ENCODE assay signal across 9 cellular contexts in the genomic region with DNA sequence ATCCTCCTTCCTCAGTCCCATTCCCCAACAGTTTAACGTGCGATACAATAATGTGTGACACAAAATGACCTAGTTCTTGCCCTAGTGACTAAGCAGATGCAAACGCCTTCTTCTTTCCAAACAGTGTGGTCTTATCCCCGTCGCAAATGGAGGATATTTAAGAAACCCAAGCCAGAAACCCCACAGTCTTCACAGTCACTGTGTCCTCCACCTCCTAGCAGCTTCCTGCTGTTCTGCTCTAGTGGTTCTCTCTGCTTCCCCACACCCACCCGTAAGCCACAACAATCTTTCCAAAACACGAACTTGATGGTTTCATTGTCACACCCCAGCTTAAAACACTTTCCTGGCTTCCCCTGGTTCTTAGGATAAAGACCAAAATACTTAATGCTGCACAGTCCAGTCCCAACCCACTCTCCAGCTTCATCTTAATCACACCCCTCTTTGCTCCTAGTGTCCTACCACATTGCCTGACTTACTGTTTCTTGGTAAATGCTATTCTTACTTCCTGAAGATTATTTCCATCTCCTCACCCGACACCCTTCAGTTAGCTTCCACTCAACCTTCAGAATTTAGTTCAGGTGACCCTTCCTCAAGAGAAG. TPM values are rescaled to one million over a fixed set of nuclear protein-coding genes. Genes with fewer than 3 reads are reported as not detected.
A peak's percentile ranks its signal among the peaks of the same experiment; 100 is the strongest.
DNase-seq lines count a peak whose midpoint lies in the region; ATAC-seq and TF ChIP-seq lines count a peak whose summit lies in the region.
"Had no signal": no experiment of that assay in that cellular context is flagged by ENCODE, and none has a peak within 500 bp of the region (broad histone marks: within the 10 kb centered on the region; RNA-seq: fewer than 3 reads in every experiment).

No MANE protein-coding gene starts in this region.

- no peak overlapping the region for H3K14ac ChIP-seq in mesenchymal stem cell (ENCODE audit: low read length in 2 of 2)

- H3K9ac ChIP-seq in SU-DHL-6 (ENCODE audit: low read length) (no peak overlapping the region), mesenchymal stem cell (ENCODE audit: low read length) (no peak overlapping the region)

- intact Hi-C loops in dorsolateral prefrontal cortex (cut with DNase I): no loop called here

- H3K4me1 ChIP-seq in GM23338 (ENCODE audit: insufficient read depth) (peaks cover 6% of the 10 kb centered on the region; the same call in 1 of the 2 replicates), mesenchymal stem cell (ENCODE audit: control insufficient read depth, insufficient read depth, low read depth, low read length) (no peaks in the 10 kb centered on the region)

- no peak overlapping the region for H3K4me3 Mint-ChIP-seq in GM23338
- peak overlapping the region in 9 of 10 donors; percentile 29 to 68 (median 60) for H3K4me3 Mint-ChIP-seq in naive thymus-derived CD8-positive, alpha-beta T cell

- H4K20me1 ChIP-seq in GM23338 (replicated peaks; ENCODE audit: insufficient read depth) (no peaks in the 10 kb centered on the region), SU-DHL-6 (ENCODE audit: low read depth, low read length) (no peaks in the 10 kb centered on the region)

- no peak overlapping the region for H2AFZ ChIP-seq in GM23338
- H2AFZ ChIP-seq in SU-DHL-6 (ENCODE audit: low read depth, low read length, severe bottlenecking): no peak overlapping the region
- no peak overlapping the region for H2AFZ ChIP-seq in mesenchymal stem cell (ENCODE audit: low read depth, low read length)

- H3K9me2 ChIP-seq in GM23338 (ENCODE audit: insufficient read depth) (no peaks in the 10 kb centered on the region), SU-DHL-6 (replicated peaks; ENCODE audit: insufficient read depth, low read length) (no peaks in the 10 kb centered on the region)

- WGBS in mesenchymal stem cell: 93% methylated on average over 8 of the region's 8 CpGs

- no peak for ATAC-seq in GM23338
- peak; percentile 77 to 78 for ATAC-seq in naive thymus-derived CD8-positive, alpha-beta T cell

- peak overlapping the region; percentile 54 for H3K27ac Mint-ChIP-seq in GM23338
- peak overlapping the region; percentile 70 to 92 (median 88) for H3K27ac Mint-ChIP-seq in naive thymus-derived CD8-positive, alpha-beta T cell

- H3K23ac ChIP-seq in mesenchymal stem cell (ENCODE audit: low read length in 2 of 2): no peak overlapping the region

- POLR2A ChIA-PET in naive thymus-derived CD8-positive, alpha-beta T cell (lab: Charles Lee): interaction anchor here (0.6 to 1.8 kb wide), 5 partner anchors 19 to 138 kb away, joined by 3 to 6 read pairs (median 4); a partner anchor contains a TSS

- H2BK120ac ChIP-seq in mesenchymal stem cell (ENCODE audit: low read depth, low read length): no peak overlapping the region

- H2BK15ac ChIP-seq in mesenchymal stem cell (ENCODE audit: low read depth, poor library complexity, severe bottlenecking): no peak overlapping the region

- H3K36me3 ChIP-seq in GM23338 (ENCODE audit: insufficient read depth) (peaks cover 11% of the 10 kb centered on the region; the same call in 1 of the 2 replicates), SU-DHL-6 (ENCODE audit: low read length) (peaks cover 16% of the 10 kb centered on the region; the same call in 1 of the 2 replicates), mesenchymal stem cell (ENCODE audit: control insufficient read depth in 1 of 2, insufficient read depth in 2 of 2, low read depth in 1 of 2, low read length in 2 of 2) (peaks cover 6 to 97% of the 10 kb centered on the region in 2 experiments)

- H3K27ac ChIP-seq in GM23338 (ENCODE audit: low read depth) (no peak overlapping the region), SU-DHL-6 (ENCODE audit: low read depth, low read length) (no peak overlapping the region), mesenchymal stem cell (ENCODE audit: low read length, poor library complexity, severe bottlenecking) (no peak overlapping the region), dorsolateral prefrontal cortex (no peak overlapping the region)

- H3K79me1 ChIP-seq in mesenchymal stem cell (replicated peaks; ENCODE audit: low read length, poor library complexity, severe bottlenecking): peaks cover 6% of the 10 kb centered on the region

- peaks cover 23% of the 10 kb centered on the region for H3K36me3 Mint-ChIP-seq in GM23338 (ENCODE audit: low read depth)
- peaks cover 6 to 60% (median 23%) of the 10 kb centered on the region in 3 donors for H3K36me3 Mint-ChIP-seq in naive thymus-derived CD8-positive, alpha-beta T cell

- no peak overlapping the region for H2BK12ac ChIP-seq in mesenchymal stem cell (ENCODE audit: low read length in 2 of 2)

- H4K91ac ChIP-seq in mesenchymal stem cell (ENCODE audit: low read length): no peak overlapping the region

- H3K4me1 Mint-ChIP-seq in GM23338: peaks cover 29% of the 10 kb centered on the region
- peaks cover 29 to 63% (median 58%) of the 10 kb centered on the region in 4 donors for H3K4me1 Mint-ChIP-seq in naive thymus-derived CD8-positive, alpha-beta T cell

- peaks cover 4% of the 10 kb centered on the region for H3K27me3 Mint-ChIP-seq in GM23338 (ENCODE audit: insufficient read depth, low read depth, poor library complexity)
- no peaks in the 10 kb centered on the region for H3K27me3 Mint-ChIP-seq in naive thymus-derived CD8-positive, alpha-beta T cell

- H3K79me2 ChIP-seq in GM23338 (replicated peaks; ENCODE audit: insufficient read depth): no peaks in the 10 kb centered on the region
- H3K79me2 ChIP-seq in SU-DHL-6 (ENCODE audit: insufficient read depth, low read length): no peaks in the 10 kb centered on the region

- TF ChIP-seq CTCF in GM12865 (IDR thresholded peaks at IDR 0.05; ENCODE audit: insufficient read depth, low read depth, low read length, missing control alignments) (no peak), GM23338 (conservative IDR thresholded peaks at IDR 0.05; ENCODE audit: low read depth in 2 of 2) (no peak), SU-DHL-6 (IDR thresholded peaks at IDR 0.05; ENCODE audit: insufficient read depth, low read length, poor library complexity, severe bottlenecking) (no peak), foreskin fibroblast (IDR thresholded peaks at IDR 0.05; ENCODE audit: low read depth, low read length) (no peak), dorsolateral prefrontal cortex (IDR thresholded peaks at IDR 0.05 in 54 of 56, conservative IDR thresholded peaks at IDR 0.05 in 2 of 56; ENCODE audit: low read depth in 1 of 56, partially characterized antibody in 56 of 56) (no peak)

- H3K4ac ChIP-seq in mesenchymal stem cell (ENCODE audit: low read depth in 1 of 2, low read length in 2 of 2): no peak overlapping the region

- H3K4me2 ChIP-seq in GM23338 (no peak overlapping the region), SU-DHL-6 (ENCODE audit: low read depth, low read length, poor library complexity, severe bottlenecking) (peak overlapping the region; percentile 19), mesenchymal stem cell (ENCODE audit: low read length, poor library complexity, severe bottlenecking) (no peak overlapping the region)

- H3K9me3 ChIP-seq in SU-DHL-6 (ENCODE audit: insufficient read depth, low read length) (no peaks in the 10 kb centered on the region), mesenchymal stem cell (ENCODE audit: control insufficient read depth, low read length) (no peaks in the 10 kb centered on the region)

- DNase-seq in GM12865 (ENCODE audit: low read depth): peak; percentile 64
- DNase-seq in GM23338 (ENCODE audit: low spot score): no peak
- peak in 5 of 10 donors; percentile 9 to 30 (median 22) for DNase-seq in naive thymus-derived CD8-positive, alpha-beta T cell
- no peak for DNase-seq in foreskin fibroblast
- DNase-seq in mesenchymal stem cell: no peak
- DNase-seq in dorsolateral prefrontal cortex: no peak
- no peak for DNase-seq in NCI-H128 (lab: John Stamatoyannopoulos, UW; ENCODE audit: unreplicated experiment)
- DNase-seq: MM.1S had no signal

- H3K9me3 Mint-ChIP-seq in GM23338: no peaks in the 10 kb centered on the region
- H3K9me3 Mint-ChIP-seq in naive thymus-derived CD8-positive, alpha-beta T cell: no peaks in the 10 kb centered on the region

- no peak overlapping the region for H2AK5ac ChIP-seq in mesenchymal stem cell (ENCODE audit: low read length, severe bottlenecking)

- H3K18ac ChIP-seq in mesenchymal stem cell (ENCODE audit: low read depth in 1 of 2, low read length in 2 of 2): no peak overlapping the region

- H4K8ac ChIP-seq in mesenchymal stem cell (ENCODE audit: low read length): no peak overlapping the region

- no peak overlapping the region for H2BK5ac ChIP-seq in mesenchymal stem cell (ENCODE audit: low read depth, low read length, poor library complexity, severe bottlenecking)

- no peaks in the 10 kb centered on the region for H3K27me3 ChIP-seq in GM23338 (ENCODE audit: insufficient read depth)
- no peaks in the 10 kb centered on the region for H3K27me3 ChIP-seq in SU-DHL-6 (ENCODE audit: low read length)
- no peaks in the 10 kb centered on the region for H3K27me3 ChIP-seq in mesenchymal stem cell (ENCODE audit: control insufficient read depth in 1 of 2, insufficient read depth in 1 of 2, low read length in 2 of 2)
- no peaks in the 10 kb centered on the region for H3K27me3 ChIP-seq in dorsolateral prefrontal cortex

- no peaks in the 10 kb centered on the region for H3F3A ChIP-seq in GM23338 (replicated peaks; ENCODE audit: low read depth)
- no peaks in the 10 kb centered on the region for H3F3A ChIP-seq in SU-DHL-6 (ENCODE audit: insufficient read depth)

- H3K4me3 ChIP-seq in GM12865 (ENCODE audit: low read depth, low read length) (no peak overlapping the region), GM23338 (no peak overlapping the region), SU-DHL-6 (ENCODE audit: insufficient read depth, low read length, poor library complexity, severe bottlenecking) (no peak overlapping the region), foreskin fibroblast (ENCODE audit: low read depth in 1 of 2, low read length in 2 of 2) (no peak overlapping the region), mesenchymal stem cell (ENCODE audit: insufficient read depth in 1 of 2, low read depth in 1 of 2, low read length in 2 of 2) (no peak overlapping the region), dorsolateral prefrontal cortex (no peak overlapping the region)

TF ChIP-seq in GM23338, 12 proteins besides CTCF, POLR2A, EP300 and RAD21 (continues in another document):
- no peak for TF ChIP-seq STAT1 (IDR thresholded peaks at IDR 0.05; ENCODE audit: unreplicated experiment)

RNA-seq across cellular contexts. Expression of a gene that starts 32.3 kb away (rescaled TPM):
- 139 and 167 TPM in 2 replicates for total RNA-seq in GM23338 (2014; rRNA removed; shearing (Covaris generic))
- polyA plus RNA-seq in GM23338 (2016; fragmentation: Nextera tagmentation; extraction: Ambion mirVana): 307 and 318 TPM in 2 replicates
- 100 to 1,000 TPM; 733 to 793 TPM for total RNA-seq in naive thymus-derived CD8-positive, alpha-beta T cell
- 1,000 to 10,000 TPM; 1,063 to 1,292 (median 1,234) TPM for polyA plus RNA-seq in naive thymus-derived CD8-positive, alpha-beta T cell
- polyA plus RNA-seq in mesenchymal stem cell (2013, experiment 1 of 2): 356 TPM
- polyA plus RNA-seq in mesenchymal stem cell (2013, experiment 2 of 2): 375 TPM
- 100 to 1,000 TPM; 414 to 659 (median 555) TPM for total RNA-seq in dorsolateral prefrontal cortex

RNA-seq across cellular contexts. Expression of a gene that starts 38.2 kb away (rescaled TPM):
- total RNA-seq in GM23338 (2014; rRNA removed; shearing (Covaris generic)): 18.9 and 19.5 TPM in 2 replicates
- 22.3 and 23.2 TPM in 2 replicates for polyA plus RNA-seq in GM23338 (2016; fragmentation: Nextera tagmentation; extraction: Ambion mirVana)
- 10 to 100 TPM; 27.3 to 32.6 TPM for total RNA-seq in naive thymus-derived CD8-positive, alpha-beta T cell
- 10 to 100 TPM; 11.9 to 18.0 (median 12.5) TPM for polyA plus RNA-seq in naive thymus-derived CD8-positive, alpha-beta T cell
- 23.0 TPM for polyA plus RNA-seq in mesenchymal stem cell (2013, experiment 1 of 2)
- 23.7 TPM for polyA plus RNA-seq in mesenchymal stem cell (2013, experiment 2 of 2)
- total RNA-seq in dorsolateral prefrontal cortex: 10 to 100 TPM; 21.5 to 51.3 (median 33.9) TPM
